9 cellular contexts compared by ENCODE assay signal in genomic region chr17:29722411-29723198, GRCh38.
DNase-seq lines count a peak whose midpoint lies in the region; ATAC-seq and FAIRE-seq lines count a peak whose summit lies in the region.
"Had no signal": no experiment of that assay in that cellular context is flagged by ENCODE, and none has a peak within 500 bp of the region (broad histone marks: within the 10 kb centered on the region; RNA-seq: fewer than 3 reads in every experiment).

No MANE protein-coding gene starts in this region.

- H3K27ac Mint-ChIP-seq in stimulated activated naive CD8-positive, alpha-beta T cell treated with anti-CD3 and anti-CD28 coated beads, Interleukin-15, amount 100 ng/mL, for 72 hours = peak overlapping the region; percentile 4 to 73

- FAIRE-seq in islet of Langerhans (lab: Jason Lieb, UNC) = peak; percentile 27
- FAIRE-seq: astrocyte had no signal

- intact Hi-C loops in posterior vena cava (cut with DNase I) = no loop called here

- no peaks in the 10 kb centered on the region for H3K27me3 Mint-ChIP-seq in stimulated activated naive CD8-positive, alpha-beta T cell treated with anti-CD3 and anti-CD28 coated beads, Interleukin-15, amount 100 ng/mL, for 72 hours

- H3K9me3 Mint-ChIP-seq in stimulated activated naive CD8-positive, alpha-beta T cell treated with anti-CD3 and anti-CD28 coated beads, Interleukin-15, amount 100 ng/mL, for 72 hours = no peaks in the 10 kb centered on the region

- peak; percentile 16 for DNase-seq in activated T-cell treated with anti-CD3 and anti-CD28 coated beads for 24 hours (ENCODE audit: low read depth)
- no peak for DNase-seq in activated T-cell treated with anti-CD3 and anti-CD28 coated beads, Interleukin-2, amount 50 U/mL, for 48 hours
- peak; percentile 14 for DNase-seq in NCI-H526 treated with DMSO at 0.1 percent for 48 hours (lab: John Stamatoyannopoulos, UW)
- DNase-seq in adipocyte (ENCODE audit: low read depth) = peak; percentile 94
- DNase-seq in stimulated activated naive CD8-positive, alpha-beta T cell treated with anti-CD3 and anti-CD28 coated beads, Interleukin-15, amount 100 ng/mL, for 72 hours = no peak
- no peak for DNase-seq in posterior vena cava (ENCODE audit: low spot score)

- no peaks in the 10 kb centered on the region for H3K27me3 ChIP-seq in adipocyte (replicated peaks; ENCODE audit: control insufficient read depth, insufficient read depth, low read length)

- H3K9me3 ChIP-seq in adipocyte (ENCODE audit: control insufficient read depth, low read length) = no peaks in the 10 kb centered on the region

- peak overlapping the region; percentile 59 for H3K9ac ChIP-seq in adipocyte (ENCODE audit: low read length)

- H3K4me3 ChIP-seq in adipocyte (ENCODE audit: low read length) = peak overlapping the region; percentile 72

- peak overlapping the region; percentile 47 to 77 for H3K4me3 Mint-ChIP-seq in stimulated activated naive CD8-positive, alpha-beta T cell treated with anti-CD3 and anti-CD28 coated beads, Interleukin-15, amount 100 ng/mL, for 72 hours

- peaks cover 83% of the 10 kb centered on the region for H3K4me1 Mint-ChIP-seq in stimulated activated naive CD8-positive, alpha-beta T cell treated with anti-CD3 and anti-CD28 coated beads, Interleukin-15, amount 100 ng/mL, for 72 hours

- peak; percentile 78 for ATAC-seq in HG02642 (IDR thresholded peaks at IDR 0.05; ENCODE audit: poor library complexity, unreplicated experiment)
- ATAC-seq in stimulated activated naive CD8-positive, alpha-beta T cell treated with anti-CD3 and anti-CD28 coated beads, Interleukin-15, amount 100 ng/mL, for 72 hours = peak; percentile 56

- H3K36me3 ChIP-seq in adipocyte (ENCODE audit: control insufficient read depth, insufficient read depth, low read length, severe bottlenecking) = no peaks in the 10 kb centered on the region

- H3K4me1 ChIP-seq in adipocyte (ENCODE audit: control insufficient read depth, insufficient read depth, low read length) = peaks cover 37% of the 10 kb centered on the region

Comparison
In these comparisons a context has a peak if more than half of its experiments do, and no peak if none do; other contexts are left out.
1. DNase-seq: peak in activated T-cell treated with anti-CD3 and anti-CD28 coated beads for 24 hours (single experiment), NCI-H526 treated with DMSO at 0.1 percent for 48 hours (single experiment) and adipocyte (single experiment); none in activated T-cell treated with anti-CD3 and anti-CD28 coated beads, Interleukin-2, amount 50 U/mL, for 48 hours (0 of 2), stimulated activated naive CD8-positive, alpha-beta T cell treated with anti-CD3 and anti-CD28 coated beads, Interleukin-15, amount 100 ng/mL, for 72 hours (0 of 2) and posterior vena cava (single experiment).